1 cellular context compared by ENCODE assay signal in genomic region chr19:662207-662961, GRCh38.
TF ChIP-seq lines count a peak whose summit lies in the region.

No MANE protein-coding gene starts in this region.

TF ChIP-seq in HepG2, 621 proteins besides CTCF, POLR2A, EP300 and RAD21 (continued from another document and continues in another):
- TF ChIP-seq CCAR2 (optimal IDR thresholded peaks at IDR 0.05; ENCODE audit: low read depth, low read length) (no peak), ZNF512 (CRISPR knock-in tag; IDR thresholded peaks at IDR 0.05) (no peak), PRDM15 (CRISPR knock-in tag; IDR thresholded peaks at IDR 0.05) (no peak), NKX3-1 (CRISPR knock-in tag; IDR thresholded peaks at IDR 0.05) (no peak; the same call in 1 of the 2 replicates), ZNF138 (CRISPR knock-in tag; IDR thresholded peaks at IDR 0.05; ENCODE audit: low read depth) (no peak; the same call in 1 of the 2 replicates), HIC2 (CRISPR knock-in tag; IDR thresholded peaks at IDR 0.05; ENCODE audit: low read depth) (no peak), ZNF121 (CRISPR knock-in tag; IDR thresholded peaks at IDR 0.05) (no peak), MED1 (CRISPR knock-in tag; IDR thresholded peaks at IDR 0.05) (0 out of 2 replicates have a peak, but pooled peaks have one; percentile 15), ZNF280B (CRISPR knock-in tag; IDR thresholded peaks at IDR 0.05; ENCODE audit: borderline replicate concordance) (no peak), GTF3A (CRISPR knock-in tag; conservative IDR thresholded peaks at IDR 0.05) (no peak), SYNCRIP (IDR thresholded peaks at IDR 0.05; ENCODE audit: insufficient read depth, low read depth, low read length) (no peak), PAWR (CRISPR knock-in tag; IDR thresholded peaks at IDR 0.05; ENCODE audit: borderline replicate concordance) (no peak), MXD4 (CRISPR knock-in tag; IDR thresholded peaks at IDR 0.05) (no peak; the same call in 1 of the 2 replicates), PCBP1 (IDR thresholded peaks at IDR 0.05; ENCODE audit: borderline replicate concordance, low read depth, low read length) (no peak), FOXP1 (IDR thresholded peaks at IDR 0.05) (no peak), FOXP1 (CRISPR knock-in tag; IDR thresholded peaks at IDR 0.05) (no peak), HMGXB4 (CRISPR knock-in tag; IDR thresholded peaks at IDR 0.05; ENCODE audit: borderline replicate concordance in 1 of 2, low read depth in 1 of 2) (0 out of 4 replicates have a peak, but pooled peaks of 1 of the 2 experiments have one; percentile 11), ZNF329 (CRISPR knock-in tag; IDR thresholded peaks at IDR 0.05; ENCODE audit: low read depth) (no peak), DZIP1 (CRISPR knock-in tag; IDR thresholded peaks at IDR 0.05) (no peak), NBN (conservative IDR thresholded peaks at IDR 0.05) (no peak), BATF2 (CRISPR knock-in tag; IDR thresholded peaks at IDR 0.05) (no peak), THAP7 (CRISPR knock-in tag; IDR thresholded peaks at IDR 0.05) (no peak), ZKSCAN1 (IDR thresholded peaks at IDR 0.05; ENCODE audit: low read length) (no peak), MED13 (CRISPR knock-in tag; IDR thresholded peaks at IDR 0.05) (no peak), SNRNP70 (IDR thresholded peaks at IDR 0.05; ENCODE audit: low read depth, low read length) (no peak), TCF7L2 (IDR thresholded peaks at IDR 0.05; ENCODE audit: low read depth, low read length) (no peak), POGZ (CRISPR knock-in tag; IDR thresholded peaks at IDR 0.05) (no peak), MZF1 (CRISPR knock-in tag; IDR thresholded peaks at IDR 0.05; ENCODE audit: borderline replicate concordance) (no peak), MAZ (IDR thresholded peaks at IDR 0.05; ENCODE audit: borderline replicate concordance, low read depth, low read length) (0 out of 2 replicates have a peak, but pooled peaks have one; percentile 20), MAZ (CRISPR knock-in tag; IDR thresholded peaks at IDR 0.05; ENCODE audit: low read depth) (no peak), ZNF562 (CRISPR knock-in tag; IDR thresholded peaks at IDR 0.05; ENCODE audit: borderline replicate concordance) (no peak), ZXDC (CRISPR knock-in tag; IDR thresholded peaks at IDR 0.05) (no peak), ZNF879 (CRISPR knock-in tag; IDR thresholded peaks at IDR 0.05) (no peak), KLF12 (CRISPR knock-in tag; IDR thresholded peaks at IDR 0.05; ENCODE audit: borderline replicate concordance) (peak; percentile 25; the same call in 1 of the 2 replicates), MAFG (CRISPR knock-in tag; IDR thresholded peaks at IDR 0.05) (no peak), ARID4A (CRISPR knock-in tag; IDR thresholded peaks at IDR 0.05; ENCODE audit: borderline replicate concordance) (peak; percentile 24; the same call in 1 of the 2 replicates), POLR2AphosphoS2 (IDR thresholded peaks at IDR 0.05; ENCODE audit: low read depth, low read length) (no peak), ZMYM2 (CRISPR knock-in tag; IDR thresholded peaks at IDR 0.05) (no peak)
